1 cellular context compared by ENCODE assay signal in the genomic region with DNA sequence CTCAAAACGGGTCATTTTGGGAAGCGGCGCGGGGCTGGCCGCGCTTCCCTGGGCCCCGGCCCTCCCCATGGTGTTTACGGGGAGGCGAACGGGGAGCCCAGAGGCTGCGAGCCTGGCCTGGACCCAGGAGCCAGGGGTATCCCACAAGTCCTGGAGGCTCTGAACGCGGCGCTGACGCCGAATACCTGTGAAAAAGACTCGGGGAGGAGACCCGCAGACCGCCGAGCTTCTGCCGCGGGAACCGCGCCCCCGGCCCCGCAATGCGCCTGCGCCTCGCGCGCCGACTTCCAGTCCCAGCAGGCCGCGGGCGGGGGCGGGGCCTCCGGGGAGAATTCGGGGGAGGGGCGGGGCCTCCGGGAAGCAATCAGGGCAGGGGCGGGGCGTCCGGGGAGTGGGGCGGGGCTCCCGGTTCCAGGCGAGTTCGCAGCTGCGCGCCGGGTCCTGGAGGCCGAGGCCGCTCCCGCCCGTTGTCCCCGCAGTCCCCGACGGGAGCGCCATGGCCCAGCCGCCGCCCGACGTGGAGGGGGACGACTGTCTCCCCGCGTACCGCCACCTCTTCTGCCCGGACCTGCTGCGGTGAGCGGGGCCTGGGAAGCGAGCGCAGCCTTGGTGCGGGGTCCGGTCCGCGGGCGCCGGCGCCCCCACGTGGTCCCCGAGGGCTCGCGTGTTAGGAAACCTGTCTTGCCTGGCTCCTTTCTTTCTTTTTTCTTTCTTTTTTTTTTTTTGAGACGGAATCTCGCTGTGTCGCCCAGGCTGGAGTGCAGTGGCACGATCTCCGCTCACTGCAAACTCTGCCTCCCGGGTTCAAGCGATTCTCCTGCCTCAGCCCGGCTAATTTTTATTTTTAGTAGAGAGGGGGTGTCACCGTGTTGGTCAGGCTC.
A peak's percentile ranks its signal among the peaks of the same experiment; 100 is the strongest.
TF ChIP-seq lines count a peak whose summit lies in the region.

A gene with protein sequence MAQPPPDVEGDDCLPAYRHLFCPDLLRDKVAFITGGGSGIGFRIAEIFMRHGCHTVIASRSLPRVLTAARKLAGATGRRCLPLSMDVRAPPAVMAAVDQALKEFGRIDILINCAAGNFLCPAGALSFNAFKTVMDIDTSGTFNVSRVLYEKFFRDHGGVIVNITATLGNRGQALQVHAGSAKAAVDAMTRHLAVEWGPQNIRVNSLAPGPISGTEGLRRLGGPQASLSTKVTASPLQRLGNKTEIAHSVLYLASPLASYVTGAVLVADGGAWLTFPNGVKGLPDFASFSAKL (plus strand): TSS at position 418 of the 881 bp plus-strand sequence. CDS start 79 bp downstream, at position 497.

TF ChIP-seq in K562, 482 proteins besides CTCF, POLR2A, EP300 and RAD21 (continued from another document and continues in another):
- TF ChIP-seq ZBTB26 (CRISPR knock-in tag; IDR thresholded peaks at IDR 0.05) (no peak), CXXC5 (CRISPR knock-in tag; IDR thresholded peaks at IDR 0.05) (peak; percentile 81), DEAF1 (CRISPR knock-in tag; IDR thresholded peaks at IDR 0.05) (peak; percentile 36; the same call in 1 of the 2 replicates), EWSR1 (IDR thresholded peaks at IDR 0.05; ENCODE audit: borderline replicate concordance, low read depth, partially characterized antibody) (no peak), STAG1 (CRISPR knock-in tag; IDR thresholded peaks at IDR 0.05; ENCODE audit: borderline replicate concordance) (no peak; the same call in 1 of the 2 replicates), LEF1 (IDR thresholded peaks at IDR 0.05) (no peak), MAZ (CRISPR knock-in tag; conservative IDR thresholded peaks at IDR 0.05 in 1 of 2, IDR thresholded peaks at IDR 0.05 in 1 of 2) (peak; percentile 66 to 85), NR4A1 (CRISPR knock-in tag; IDR thresholded peaks at IDR 0.05) (no peak), NR4A1 (tag; IDR thresholded peaks at IDR 0.05) (no peak), ZBTB34 (CRISPR knock-in tag; IDR thresholded peaks at IDR 0.05) (no peak), PCBP1 (IDR thresholded peaks at IDR 0.05; ENCODE audit: low read depth, low read length, poor library complexity, severe bottlenecking) (peak; percentile 12), ZNF398 (CRISPR knock-in tag; IDR thresholded peaks at IDR 0.05) (no peak), TOE1 (IDR thresholded peaks at IDR 0.05; ENCODE audit: borderline replicate concordance) (peak; percentile 35; the same call in 1 of the 2 replicates), TOE1 (CRISPR knock-in tag; IDR thresholded peaks at IDR 0.05; ENCODE audit: borderline replicate concordance, low read depth) (no peak), CHD1 (IDR thresholded peaks at IDR 0.05; ENCODE audit: low read length) (no peak), ESRRB (CRISPR knock-in tag; IDR thresholded peaks at IDR 0.05; ENCODE audit: borderline replicate concordance) (no peak), CAMTA2 (CRISPR knock-in tag; conservative IDR thresholded peaks at IDR 0.05) (0 out of 2 replicates have a peak, but pooled peaks have one; percentile 32), HDAC2 (IDR thresholded peaks at IDR 0.05) (peak; percentile 17; the same call in 1 of the 2 replicates), ZNF75A (CRISPR knock-in tag; IDR thresholded peaks at IDR 0.05) (no peak), KDM5B (IDR thresholded peaks at IDR 0.05; ENCODE audit: insufficient replicate concordance, low read depth, low read length) (peak; percentile 65), SAFB (IDR thresholded peaks at IDR 0.05; ENCODE audit: borderline replicate concordance, low read depth, low read length) (0 out of 2 replicates have a peak, but pooled peaks have one; percentile 41), SMARCA4 (IDR thresholded peaks at IDR 0.05) (peak; percentile 43; the same call in 1 of the 2 replicates), NUFIP1 (IDR thresholded peaks at IDR 0.05; ENCODE audit: partially characterized antibody) (peak; percentile 47), ZBTB11 (CRISPR knock-in tag; IDR thresholded peaks at IDR 0.05) (peak in 1 of 3 experiments; percentile 61; a peak in 1 of 6 replicates), PTTG1 (tag; IDR thresholded peaks at IDR 0.05; ENCODE audit: low read depth) (no peak), FOS (IDR thresholded peaks at IDR 0.05; ENCODE audit: extremely low read depth, insufficient read length) (no peak), SOX6 (IDR thresholded peaks at IDR 0.05) (peak; percentile 24; the same call in 1 of the 2 replicates), CREM (IDR thresholded peaks at IDR 0.05; ENCODE audit: low read depth) (peak; percentile 18), MCM3 (IDR thresholded peaks at IDR 0.05) (no peak), ELK3 (CRISPR knock-in tag; IDR thresholded peaks at IDR 0.05) (peak; percentile 29; the same call in 1 of the 2 replicates), ZFP1 (CRISPR knock-in tag; IDR thresholded peaks at IDR 0.05) (no peak), ELF1 (tag; IDR thresholded peaks at IDR 0.05) (no peak), ZNF3 (CRISPR knock-in tag; IDR thresholded peaks at IDR 0.05) (no peak), POLR2AphosphoS5 (IDR thresholded peaks at IDR 0.05; ENCODE audit: control insufficient read depth, insufficient read depth, low read depth, low read length) (0 out of 2 replicates have a peak, but pooled peaks have one; percentile 45), HDAC3 (IDR thresholded peaks at IDR 0.05; ENCODE audit: borderline replicate concordance, partially characterized antibody) (no peak), FUS (optimal IDR thresholded peaks at IDR 0.05; ENCODE audit: low read depth, low read length) (peak; percentile 70)
- TF ChIP-seq, protein P1, sequence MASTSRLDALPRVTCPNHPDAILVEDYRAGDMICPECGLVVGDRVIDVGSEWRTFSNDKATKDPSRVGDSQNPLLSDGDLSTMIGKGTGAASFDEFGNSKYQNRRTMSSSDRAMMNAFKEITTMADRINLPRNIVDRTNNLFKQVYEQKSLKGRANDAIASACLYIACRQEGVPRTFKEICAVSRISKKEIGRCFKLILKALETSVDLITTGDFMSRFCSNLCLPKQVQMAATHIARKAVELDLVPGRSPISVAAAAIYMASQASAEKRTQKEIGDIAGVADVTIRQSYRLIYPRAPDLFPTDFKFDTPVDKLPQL (IDR thresholded peaks at IDR 0.05; ENCODE audit: extremely low read depth, insufficient read length) = no peak
- TF ChIP-seq, protein P2, sequence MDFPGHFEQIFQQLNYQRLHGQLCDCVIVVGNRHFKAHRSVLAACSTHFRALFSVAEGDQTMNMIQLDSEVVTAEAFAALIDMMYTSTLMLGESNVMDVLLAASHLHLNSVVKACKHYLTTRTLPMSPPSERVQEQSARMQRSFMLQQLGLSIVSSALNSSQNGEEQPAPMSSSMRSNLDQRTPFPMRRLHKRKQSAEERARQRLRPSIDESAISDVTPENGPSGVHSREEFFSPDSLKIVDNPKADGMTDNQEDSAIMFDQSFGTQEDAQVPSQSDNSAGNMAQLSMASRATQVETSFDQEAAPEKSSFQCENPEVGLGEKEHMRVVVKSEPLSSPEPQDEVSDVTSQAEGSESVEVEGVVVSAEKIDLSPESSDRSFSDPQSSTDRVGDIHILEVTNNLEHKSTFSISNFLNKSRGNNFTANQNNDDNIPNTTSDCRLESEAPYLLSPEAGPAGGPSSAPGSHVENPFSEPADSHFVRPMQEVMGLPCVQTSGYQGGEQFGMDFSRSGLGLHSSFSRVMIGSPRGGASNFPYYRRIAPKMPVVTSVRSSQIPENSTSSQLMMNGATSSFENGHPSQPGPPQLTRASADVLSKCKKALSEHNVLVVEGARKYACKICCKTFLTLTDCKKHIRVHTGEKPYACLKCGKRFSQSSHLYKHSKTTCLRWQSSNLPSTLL (IDR thresholded peaks at IDR 0.05) = peak; percentile 35; the same call in 1 of the 2 replicates
- TF ChIP-seq, protein P3, sequence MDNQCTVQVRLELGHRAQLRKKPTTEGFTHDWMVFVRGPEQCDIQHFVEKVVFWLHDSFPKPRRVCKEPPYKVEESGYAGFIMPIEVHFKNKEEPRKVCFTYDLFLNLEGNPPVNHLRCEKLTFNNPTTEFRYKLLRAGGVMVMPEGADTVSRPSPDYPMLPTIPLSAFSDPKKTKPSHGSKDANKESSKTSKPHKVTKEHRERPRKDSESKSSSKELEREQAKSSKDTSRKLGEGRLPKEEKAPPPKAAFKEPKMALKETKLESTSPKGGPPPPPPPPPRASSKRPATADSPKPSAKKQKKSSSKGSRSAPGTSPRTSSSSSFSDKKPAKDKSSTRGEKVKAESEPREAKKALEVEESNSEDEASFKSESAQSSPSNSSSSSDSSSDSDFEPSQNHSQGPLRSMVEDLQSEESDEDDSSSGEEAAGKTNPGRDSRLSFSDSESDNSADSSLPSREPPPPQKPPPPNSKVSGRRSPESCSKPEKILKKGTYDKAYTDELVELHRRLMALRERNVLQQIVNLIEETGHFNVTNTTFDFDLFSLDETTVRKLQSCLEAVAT (IDR thresholded peaks at IDR 0.05) = peak; percentile 58 to 59; a peak in 2 of 4 replicates
